In genomic region chr1:241096982-241097381, GRCh38 we compare ENCODE assay signal across 8 cellular contexts.
"Had no signal": no experiment of that assay in that cellular context is flagged by ENCODE, and none has a peak within 500 bp of the region (broad histone marks: within the 10 kb centered on the region; RNA-seq: fewer than 3 reads in every experiment).

No MANE protein-coding gene starts in this region.

- H3K27ac Mint-ChIP-seq: HFFc6, IgD-negative memory B cell had no signal

- H2AFZ ChIP-seq: GM23248 had no signal

- H3K4me1 Mint-ChIP-seq: IgD-negative memory B cell had no signal

- H3K9me3 Mint-ChIP-seq: HFFc6 had no signal

- H3K4me3 ChIP-seq: GM23248, HAP-1 had no signal

- H3K9ac ChIP-seq: GM23248 had no signal

- H3K36me3 Mint-ChIP-seq: IgD-negative memory B cell had no signal

- H3K27ac ChIP-seq: GM23248, HL-60 had no signal

- ATAC-seq: HCT116, HepG2 had no signal

- H3K36me3 ChIP-seq: HAP-1 had no signal

- DNase-seq: GM23248, HFFc6, KBM-7 had no signal

- H3K27me3 Mint-ChIP-seq: IgD-negative memory B cell had no signal

- H3K4me1 ChIP-seq: HAP-1 had no signal

- H3K4me3 Mint-ChIP-seq: HFFc6, IgD-negative memory B cell had no signal
